ENCODE assay signal across 16 cellular contexts in the genomic region with DNA sequence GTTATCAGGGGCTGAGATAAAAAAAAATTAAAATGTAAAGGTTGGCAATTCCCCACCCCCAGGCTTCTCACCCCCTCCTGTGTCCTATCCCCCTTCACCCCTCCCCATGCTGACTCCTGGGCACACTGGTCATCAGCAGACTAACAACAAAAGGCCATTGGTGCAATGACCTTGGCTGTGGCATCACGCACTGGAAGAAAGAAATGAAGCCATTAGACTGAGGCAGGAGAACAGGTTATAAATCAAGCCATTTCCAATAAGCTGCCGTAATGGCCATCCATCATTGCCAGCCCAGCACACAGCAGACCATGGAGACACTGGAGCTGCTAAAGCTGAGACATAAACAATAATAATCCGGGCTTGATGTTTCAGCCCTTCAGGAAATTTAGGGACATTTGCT.
A peak's percentile ranks its signal among the peaks of the same experiment; 100 is the strongest.
DNase-seq lines count a peak whose midpoint lies in the region; ATAC-seq and TF ChIP-seq lines count a peak whose summit lies in the region.
"Had no signal": no experiment of that assay in that cellular context is flagged by ENCODE, and none has a peak within 500 bp of the region (broad histone marks: within the 10 kb centered on the region; RNA-seq: fewer than 3 reads in every experiment).

No MANE protein-coding gene starts in this region.

- H3K9me3 Mint-ChIP-seq in nephron progenitor cell = peaks cover 17% of the 10 kb centered on the region

- DNase-seq in HEK293T (ENCODE audit: extremely low spot score) (peak; percentile 33), NCI-H146 treated with DMSO at 0.1 percent for 48 hours (lab: John Stamatoyannopoulos, UW; ENCODE audit: unreplicated experiment) (peak; percentile 86), NCI-H82 treated with DMSO at 0.1 percent for 48 hours (lab: John Stamatoyannopoulos, UW; ENCODE audit: unreplicated experiment) (peak; percentile 71), nephron progenitor cell (peak; percentile 42), ureter (ENCODE audit: low spot score) (no peak), NCI-H1048 (lab: John Stamatoyannopoulos, UW) (no peak), GM10248 (ENCODE audit: extremely low spot score) (no peak)
- DNase-seq: GDM1, GOT3, KG1, NCI-H187, NCI-H446, OCI-M1, RPMI8226, SW 1271 had no signal

- peak overlapping the region; percentile 55 for H3K27ac Mint-ChIP-seq in nephron progenitor cell

- no peak for ATAC-seq in GM18519 (IDR thresholded peaks at IDR 0.05; ENCODE audit: low FRiP score, unreplicated experiment)

- TF ChIP-seq CTCF in nephron progenitor cell (IDR thresholded peaks at IDR 0.05) = no peak
- no peak for TF ChIP-seq CTCF in GM10248 (IDR thresholded peaks at IDR 0.05; ENCODE audit: control extremely low read depth, extremely low read depth, low read depth, missing control alignments)

- H3K27me3 Mint-ChIP-seq in nephron progenitor cell (ENCODE audit: low read depth, poor library complexity) = no peaks in the 10 kb centered on the region

- H3K4me3 Mint-ChIP-seq in nephron progenitor cell = no peak overlapping the region

- peaks cover 36% of the 10 kb centered on the region for H3K4me1 Mint-ChIP-seq in nephron progenitor cell

- peaks cover 8% of the 10 kb centered on the region for H3K36me3 Mint-ChIP-seq in nephron progenitor cell (ENCODE audit: low read depth)

- CTCF ChIA-PET in HEK293T (lab: Yijun Ruan, JAX) = interaction anchor here (0.7 kb wide), 1 partner anchor 15 kb away, joined by 3 read pairs; no protein-coding TSS in a partner anchor
- CTCF ChIA-PET in GM10248 (lab: Yijun Ruan, JAX) = no interaction called here

- POLR2A ChIA-PET in HEK293T (lab: Yijun Ruan, JAX) = no interaction called here
- POLR2A ChIA-PET in GM10248 (lab: Yijun Ruan, JAX) = no interaction called here

TF ChIP-seq in HEK293T, 16 proteins besides CTCF, POLR2A, EP300 and RAD21:
- TF ChIP-seq SP1 (IDR thresholded peaks at IDR 0.05) = no peak
- peak; percentile 14; the same call in 1 of the 2 replicates for TF ChIP-seq CTBP1 (IDR thresholded peaks at IDR 0.05; ENCODE audit: borderline replicate concordance)
- TF ChIP-seq, protein P1, sequence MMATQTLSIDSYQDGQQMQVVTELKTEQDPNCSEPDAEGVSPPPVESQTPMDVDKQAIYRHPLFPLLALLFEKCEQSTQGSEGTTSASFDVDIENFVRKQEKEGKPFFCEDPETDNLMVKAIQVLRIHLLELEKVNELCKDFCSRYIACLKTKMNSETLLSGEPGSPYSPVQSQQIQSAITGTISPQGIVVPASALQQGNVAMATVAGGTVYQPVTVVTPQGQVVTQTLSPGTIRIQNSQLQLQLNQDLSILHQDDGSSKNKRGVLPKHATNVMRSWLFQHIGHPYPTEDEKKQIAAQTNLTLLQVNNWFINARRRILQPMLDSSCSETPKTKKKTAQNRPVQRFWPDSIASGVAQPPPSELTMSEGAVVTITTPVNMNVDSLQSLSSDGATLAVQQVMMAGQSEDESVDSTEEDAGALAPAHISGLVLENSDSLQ (IDR thresholded peaks at IDR 0.05) = peak; percentile 97

Comparison
In these comparisons a context has a peak if more than half of its experiments do, and no peak if none do; other contexts are left out.
1. DNase-seq: peak in HEK293T (single experiment), NCI-H146 treated with DMSO at 0.1 percent for 48 hours (single experiment), NCI-H82 treated with DMSO at 0.1 percent for 48 hours (single experiment) and nephron progenitor cell (single experiment); none in ureter (single experiment), NCI-H1048 (single experiment) and GM10248 (single experiment).